7 cellular contexts compared by ENCODE assay signal in the genomic region with DNA sequence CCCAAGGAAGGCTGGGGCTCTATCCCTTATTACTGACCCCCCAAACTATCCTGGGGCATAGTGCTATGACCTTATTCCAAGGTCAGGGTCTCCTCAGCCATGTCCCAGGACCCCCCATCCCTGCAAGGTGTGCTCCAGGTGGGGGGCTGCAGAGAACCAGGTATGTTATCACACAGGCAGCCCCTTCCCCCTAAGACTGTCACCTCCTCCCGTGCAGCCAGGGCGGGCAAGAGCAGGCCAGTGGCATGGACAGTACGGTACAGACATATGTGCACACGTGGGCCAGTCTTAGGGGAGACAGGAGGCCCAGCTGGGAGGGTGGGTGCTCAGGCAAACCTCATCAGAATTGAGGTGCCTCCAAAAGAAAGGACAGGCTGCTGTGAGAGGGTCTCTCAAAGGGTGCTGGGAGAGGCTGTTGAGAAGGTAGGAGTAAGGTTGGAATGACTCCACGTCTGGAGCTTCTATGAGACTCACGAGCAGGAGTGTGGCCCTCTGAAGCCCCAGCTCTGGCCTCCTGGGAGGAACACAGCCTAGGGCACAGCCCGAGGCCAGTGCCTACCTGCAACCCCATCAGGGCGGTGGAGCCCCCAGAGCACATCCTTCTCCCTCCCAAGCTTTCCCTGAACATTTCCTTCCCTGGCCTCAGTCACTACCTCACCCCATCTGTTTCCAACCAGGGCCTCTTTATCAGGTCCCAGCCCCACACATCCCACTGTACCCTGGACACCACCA. TPM values are rescaled to one million over a fixed set of nuclear protein-coding genes. Genes with fewer than 3 reads are reported as not detected.
DNase-seq lines count a peak whose midpoint lies in the region; ATAC-seq and TF ChIP-seq lines count a peak whose summit lies in the region.
"Had no signal": no experiment of that assay in that cellular context is flagged by ENCODE, and none has a peak within 500 bp of the region (broad histone marks: within the 10 kb centered on the region; RNA-seq: fewer than 3 reads in every experiment).

No MANE protein-coding gene starts in this region.

- CTCF ChIA-PET in activated CD8-positive, alpha-beta T cell treated with anti-CD3 and anti-CD28 coated beads, Interleukin-2, amount 10 ng/mL, durations not matched to agents 7 days and 5 days (lab: Charles Lee), result no interaction called here
- CTCF ChIA-PET in activated CD8-positive, alpha-beta T cell treated with anti-CD3 and anti-CD28 coated beads for 36 hours (lab: Charles Lee), result interaction anchor here (0.9 to 1.5 kb wide), 2 partner anchors 39 to 161 kb away, joined by 3 read pairs; partner anchors contain the start of gene SLC26A6

- H3K27ac Mint-ChIP-seq in activated CD8-positive, alpha-beta T cell treated with anti-CD3 and anti-CD28 coated beads, Interleukin-2, amount 10 ng/mL, durations not matched to agents 7 days and 5 days, result peak overlapping the region; percentile 39
- H3K27ac Mint-ChIP-seq in activated CD8-positive, alpha-beta T cell treated with anti-CD3 and anti-CD28 coated beads for 36 hours, result no peak overlapping the region

- H3K9me3 Mint-ChIP-seq in activated CD8-positive, alpha-beta T cell treated with anti-CD3 and anti-CD28 coated beads, Interleukin-2, amount 10 ng/mL, durations not matched to agents 7 days and 5 days (ENCODE audit: insufficient read depth), result no peaks in the 10 kb centered on the region
- no peaks in the 10 kb centered on the region for H3K9me3 Mint-ChIP-seq in activated CD8-positive, alpha-beta T cell treated with anti-CD3 and anti-CD28 coated beads for 36 hours

- no peak for TF ChIP-seq CTCF in activated CD8-positive, alpha-beta T cell treated with anti-CD3 and anti-CD28 coated beads for 36 hours (IDR thresholded peaks at IDR 0.05)
- TF ChIP-seq CTCF in right atrium auricular region (IDR thresholded peaks at IDR 0.05) (no peak), thoracic aorta (IDR thresholded peaks at IDR 0.05) (no peak)

- no peak overlapping the region for H3K4me3 ChIP-seq in right atrium auricular region
- no peak overlapping the region for H3K4me3 ChIP-seq in thoracic aorta

- H3K36me3 ChIP-seq in right atrium auricular region, result peaks cover 34% of the 10 kb centered on the region
- peaks cover 19% of the 10 kb centered on the region for H3K36me3 ChIP-seq in thoracic aorta

- H3K27me3 ChIP-seq in right atrium auricular region, result no peaks in the 10 kb centered on the region
- no peaks in the 10 kb centered on the region for H3K27me3 ChIP-seq in thoracic aorta (replicated peaks; ENCODE audit: insufficient read depth)

- no peak overlapping the region for H3K4me3 Mint-ChIP-seq in activated CD8-positive, alpha-beta T cell treated with anti-CD3 and anti-CD28 coated beads, Interleukin-2, amount 10 ng/mL, durations not matched to agents 7 days and 5 days
- no peak overlapping the region for H3K4me3 Mint-ChIP-seq in activated CD8-positive, alpha-beta T cell treated with anti-CD3 and anti-CD28 coated beads for 36 hours

- peaks cover 2% of the 10 kb centered on the region for H3K4me1 Mint-ChIP-seq in activated CD8-positive, alpha-beta T cell treated with anti-CD3 and anti-CD28 coated beads, Interleukin-2, amount 10 ng/mL, durations not matched to agents 7 days and 5 days (ENCODE audit: low read depth)
- peaks cover 5% of the 10 kb centered on the region for H3K4me1 Mint-ChIP-seq in activated CD8-positive, alpha-beta T cell treated with anti-CD3 and anti-CD28 coated beads for 36 hours (ENCODE audit: low read depth)

- H3K4me1 ChIP-seq in right atrium auricular region, result peaks cover 0 to 76% of the 10 kb centered on the region in 2 donors
- H3K4me1 ChIP-seq in thoracic aorta (ENCODE audit: control insufficient read depth in 1 of 2, low read depth in 2 of 2), result peaks cover 31 to 73% of the 10 kb centered on the region in 2 donors

- peaks cover 27% of the 10 kb centered on the region for H3K36me3 Mint-ChIP-seq in activated CD8-positive, alpha-beta T cell treated with anti-CD3 and anti-CD28 coated beads, Interleukin-2, amount 10 ng/mL, durations not matched to agents 7 days and 5 days (ENCODE audit: low read depth)
- peaks cover 11% of the 10 kb centered on the region for H3K36me3 Mint-ChIP-seq in activated CD8-positive, alpha-beta T cell treated with anti-CD3 and anti-CD28 coated beads for 36 hours (ENCODE audit: low read depth)

- ATAC-seq in activated CD8-positive, alpha-beta T cell treated with anti-CD3 and anti-CD28 coated beads, Interleukin-2, amount 10 ng/mL, durations not matched to agents 7 days and 5 days, result no peak
- ATAC-seq in activated CD8-positive, alpha-beta T cell treated with anti-CD3 and anti-CD28 coated beads for 36 hours, result no peak
- ATAC-seq in thoracic aorta (ENCODE audit: insufficient number of reproducible peaks, low FRiP score, low read depth), result no peak
- ATAC-seq in GM19023 (IDR thresholded peaks at IDR 0.05; ENCODE audit: unreplicated experiment), result no peak

- POLR2A ChIA-PET in activated CD8-positive, alpha-beta T cell treated with anti-CD3 and anti-CD28 coated beads, Interleukin-2, amount 10 ng/mL, durations not matched to agents 7 days and 5 days (lab: Charles Lee), result no interaction called here
- POLR2A ChIA-PET in activated CD8-positive, alpha-beta T cell treated with anti-CD3 and anti-CD28 coated beads for 36 hours (lab: Charles Lee), result interaction anchor here (0.7 to 1.4 kb wide), 6 partner anchors 9 to 39 kb away, joined by 3 to 4 read pairs (median 3); partner anchors contain the start of genes SLC26A6 and UQCRC1

- intact Hi-C loops in activated CD8-positive, alpha-beta T cell treated with anti-CD3 and anti-CD28 coated beads for 36 hours (cut with micrococcal nuclease), result no loop called here

- H3K27ac ChIP-seq in right atrium auricular region (peak overlapping the region; percentile 86 to 95), thoracic aorta (peak overlapping the region; percentile 90 to 93)

- H3K9me3 ChIP-seq in right atrium auricular region, result no peaks in the 10 kb centered on the region
- H3K9me3 ChIP-seq in thoracic aorta, result no peaks in the 10 kb centered on the region

- no peak for DNase-seq in activated CD8-positive, alpha-beta T cell treated with anti-CD3 and anti-CD28 coated beads, Interleukin-2, amount 10 ng/mL, durations not matched to agents 7 days and 5 days
- DNase-seq in activated CD8-positive, alpha-beta T cell treated with anti-CD3 and anti-CD28 coated beads for 36 hours, result no peak
- DNase-seq in right atrium auricular region (ENCODE audit: low spot score), result no peak
- no peak for DNase-seq in thoracic aorta (ENCODE audit: low spot score)
- DNase-seq in NCI-H446 treated with DMSO at 0.1 percent for 48 hours (lab: John Stamatoyannopoulos, UW), result no peak
- DNase-seq: stimulated activated CD4-positive, alpha-beta T cell treated with anti-CD3 and anti-CD28 coated beads, Interleukin-4, amount 100 ng/mL, for 1 hour had no signal

- H3K27me3 Mint-ChIP-seq in activated CD8-positive, alpha-beta T cell treated with anti-CD3 and anti-CD28 coated beads, Interleukin-2, amount 10 ng/mL, durations not matched to agents 7 days and 5 days (ENCODE audit: low read depth), result peaks cover 20% of the 10 kb centered on the region
- H3K27me3 Mint-ChIP-seq in activated CD8-positive, alpha-beta T cell treated with anti-CD3 and anti-CD28 coated beads for 36 hours, result peaks cover 12% of the 10 kb centered on the region

RNA-seq across cellular contexts. Expression of gene COL7A1, which starts 1.7 kb away (rescaled TPM):
- total RNA-seq in activated CD8-positive, alpha-beta T cell treated with anti-CD3 and anti-CD28 coated beads, Interleukin-2, amount 10 ng/mL, durations not matched to agents 7 days and 5 days, result 1 to 10 TPM; 1.2 to 1.6 TPM
- total RNA-seq in activated CD8-positive, alpha-beta T cell treated with anti-CD3 and anti-CD28 coated beads for 36 hours, result 1 to 10 TPM; 1.6 to 2.2 TPM
- total RNA-seq in right atrium auricular region (1 to 10 TPM; 1.9 to 2.6 TPM), thoracic aorta (10 to 100 TPM; 16.4 to 26.7 TPM)

RNA-seq across cellular contexts. Expression of gene UQCRC1, which starts 12.6 kb away (rescaled TPM):
- total RNA-seq in activated CD8-positive, alpha-beta T cell treated with anti-CD3 and anti-CD28 coated beads, Interleukin-2, amount 10 ng/mL, durations not matched to agents 7 days and 5 days, result 100 to 1,000 TPM; 196 to 202 TPM
- total RNA-seq in activated CD8-positive, alpha-beta T cell treated with anti-CD3 and anti-CD28 coated beads for 36 hours, result 100 to 1,000 TPM; 240 to 256 TPM
- total RNA-seq in right atrium auricular region (100 to 1,000 TPM; 847 to 948 TPM), thoracic aorta (100 to 1,000 TPM; 226 to 234 TPM)

RNA-seq across cellular contexts. Expression of gene TMEM89, which starts 24.7 kb away (rescaled TPM):
- under 1 TPM in 1 of 2 experiments, not detected in 1; 0.39 TPM for total RNA-seq in activated CD8-positive, alpha-beta T cell treated with anti-CD3 and anti-CD28 coated beads, Interleukin-2, amount 10 ng/mL, durations not matched to agents 7 days and 5 days
- total RNA-seq in activated CD8-positive, alpha-beta T cell treated with anti-CD3 and anti-CD28 coated beads for 36 hours, result under 1 TPM in 1 of 2 experiments, not detected in 1; 0.43 TPM
- total RNA-seq in right atrium auricular region (not detected), thoracic aorta (1 to 10 TPM in 1 of 2 donors, not detected in 1; 8.0 TPM)

RNA-seq across cellular contexts. Expression of gene UCN2, which starts 33.3 kb away (rescaled TPM):
- total RNA-seq in activated CD8-positive, alpha-beta T cell treated with anti-CD3 and anti-CD28 coated beads, Interleukin-2, amount 10 ng/mL, durations not matched to agents 7 days and 5 days, result not detected
- not detected for total RNA-seq in activated CD8-positive, alpha-beta T cell treated with anti-CD3 and anti-CD28 coated beads for 36 hours
- total RNA-seq in right atrium auricular region, result not detected
- 1 to 10 TPM in 1 of 2 donors, not detected in 1; 3.0 TPM for total RNA-seq in thoracic aorta

RNA-seq across cellular contexts. Expression of gene SLC26A6, which starts 38.4 kb away (rescaled TPM):
- 10 to 100 TPM; 58.0 to 61.5 TPM for total RNA-seq in activated CD8-positive, alpha-beta T cell treated with anti-CD3 and anti-CD28 coated beads, Interleukin-2, amount 10 ng/mL, durations not matched to agents 7 days and 5 days
- 10 to 100 TPM; 41.3 to 45.0 TPM for total RNA-seq in activated CD8-positive, alpha-beta T cell treated with anti-CD3 and anti-CD28 coated beads for 36 hours
- total RNA-seq in right atrium auricular region, result 10 to 100 TPM in 1 of 2 donors, 1 to 10 TPM in 1; 9.6 to 10.1 TPM
- total RNA-seq in thoracic aorta, result 100 to 1,000 TPM in 1 of 2 donors, 10 to 100 TPM in 1; 93.9 to 102 TPM

Comparison
In these comparisons a context has a peak if more than half of its experiments do, and no peak if none do; other contexts are left out.
1. RNA of gene COL7A1, which starts 1.7 kb away (total RNA-seq): 16.4 to 26.7 TPM in thoracic aorta; 1.9 to 2.6 TPM in right atrium auricular region, 1.6 to 2.2 TPM in activated CD8-positive, alpha-beta T cell treated with anti-CD3 and anti-CD28 coated beads for 36 hours and 1.2 to 1.6 TPM in activated CD8-positive, alpha-beta T cell treated with anti-CD3 and anti-CD28 coated beads, Interleukin-2, amount 10 ng/mL, durations not matched to agents 7 days and 5 days; every median in the first group is over 4 times any median in the second.